9 cellular contexts compared by ENCODE assay signal in genomic region chr17:66493283-66494019, GRCh38.
A peak's percentile ranks its signal among the peaks of the same experiment; 100 is the strongest.
DNase-seq lines count a peak whose midpoint lies in the region; FAIRE-seq and TF ChIP-seq lines count a peak whose summit lies in the region.
"Had no signal": no experiment of that assay in that cellular context is flagged by ENCODE, and none has a peak within 500 bp of the region (broad histone marks: within the 10 kb centered on the region; RNA-seq: fewer than 3 reads in every experiment).

No MANE protein-coding gene starts in this region.

- peak; percentile 93 to 96 for DNase-seq in AML-193 (lab: John Stamatoyannopoulos, UW)
- peak; percentile 63 for DNase-seq in HFFc6
- no peak for DNase-seq in activated CD4-positive, alpha-beta memory T cell treated with anti-CD3 and anti-CD28 coated beads for 36 hours
- peak; percentile 81 for DNase-seq in foreskin melanocyte
- DNase-seq in HPDE6-E6E7 (ENCODE audit: extremely low spot score), result no peak
- DNase-seq in D721Med (ENCODE audit: insufficient read length, low spot score), result no peak
- no peak for DNase-seq in NCI-H748 treated with DMSO at 0.1 percent for 48 hours (lab: John Stamatoyannopoulos, UW)
- no peak for DNase-seq in NCI-H524 treated with DMSO at 0.1 percent for 48 hours (lab: John Stamatoyannopoulos, UW)
- DNase-seq: right lobe of liver had no signal

- FAIRE-seq in D721Med (lab: Jason Lieb, UNC), result no peak

- peaks cover 9% of the 10 kb centered on the region for H3K36me3 Mint-ChIP-seq in HFFc6 (ENCODE audit: low read depth)
- H3K36me3 Mint-ChIP-seq in activated CD4-positive, alpha-beta memory T cell treated with anti-CD3 and anti-CD28 coated beads for 36 hours, result peaks cover 21% of the 10 kb centered on the region

- H3K9me3 Mint-ChIP-seq in HFFc6, result no peaks in the 10 kb centered on the region
- no peaks in the 10 kb centered on the region for H3K9me3 Mint-ChIP-seq in activated CD4-positive, alpha-beta memory T cell treated with anti-CD3 and anti-CD28 coated beads for 36 hours

- peak overlapping the region; percentile 74 for H3K4me3 Mint-ChIP-seq in HFFc6
- no peak overlapping the region for H3K4me3 Mint-ChIP-seq in activated CD4-positive, alpha-beta memory T cell treated with anti-CD3 and anti-CD28 coated beads for 36 hours

- intact Hi-C loops in activated CD4-positive, alpha-beta memory T cell treated with anti-CD3 and anti-CD28 coated beads for 36 hours (cut with micrococcal nuclease), result no loop called here

- peaks cover 65% of the 10 kb centered on the region for H3K4me1 Mint-ChIP-seq in HFFc6 (ENCODE audit: low read depth)
- H3K4me1 Mint-ChIP-seq in activated CD4-positive, alpha-beta memory T cell treated with anti-CD3 and anti-CD28 coated beads for 36 hours (ENCODE audit: low read depth), result peaks cover 60% of the 10 kb centered on the region

- CTCF ChIA-PET in activated CD4-positive, alpha-beta memory T cell treated with anti-CD3 and anti-CD28 coated beads for 36 hours (lab: Charles Lee), result no interaction called here

- TF ChIP-seq CTCF in HFFc6 (IDR thresholded peaks at IDR 0.05), result no peak
- TF ChIP-seq CTCF in D721Med (IDR thresholded peaks at IDR 0.05; ENCODE audit: insufficient read depth, missing control alignments), result no peak

- H3K27me3 Mint-ChIP-seq in HFFc6 (ENCODE audit: insufficient read depth), result no peaks in the 10 kb centered on the region
- H3K27me3 Mint-ChIP-seq in activated CD4-positive, alpha-beta memory T cell treated with anti-CD3 and anti-CD28 coated beads for 36 hours, result no peaks in the 10 kb centered on the region

- peak overlapping the region; percentile 89 for H3K27ac Mint-ChIP-seq in HFFc6
- peak overlapping the region; percentile 11 for H3K27ac Mint-ChIP-seq in activated CD4-positive, alpha-beta memory T cell treated with anti-CD3 and anti-CD28 coated beads for 36 hours

- POLR2A ChIA-PET in activated CD4-positive, alpha-beta memory T cell treated with anti-CD3 and anti-CD28 coated beads for 36 hours (lab: Charles Lee), result no interaction called here

Comparison
In these comparisons a context has a peak if more than half of its experiments do, and no peak if none do; other contexts are left out.
1. DNase-seq: peak in AML-193 (2 of 2), HFFc6 (single experiment) and foreskin melanocyte (single experiment); none in activated CD4-positive, alpha-beta memory T cell treated with anti-CD3 and anti-CD28 coated beads for 36 hours (single experiment), HPDE6-E6E7 (single experiment), D721Med (single experiment), NCI-H748 treated with DMSO at 0.1 percent for 48 hours (single experiment) and NCI-H524 treated with DMSO at 0.1 percent for 48 hours (single experiment).